ENCODE assay signal across 1 cellular context in genomic region chr9:136400038-136400834, GRCh38.
TF ChIP-seq lines count a peak whose summit lies in the region.

Gene SNAPC4 (minus strand): TSS chr9:136400170. CDS start chr9:136398428, 1,742 bp downstream.

TF ChIP-seq in HepG2, 621 proteins besides CTCF, POLR2A, EP300 and RAD21 (continued from another document and continues in another):
- TF ChIP-seq STAT6 (CRISPR knock-in tag; IDR thresholded peaks at IDR 0.05; ENCODE audit: borderline replicate concordance) (no peak), ZNF124 (CRISPR knock-in tag; IDR thresholded peaks at IDR 0.05) (no peak), ZNF484 (CRISPR knock-in tag; IDR thresholded peaks at IDR 0.05; ENCODE audit: borderline replicate concordance, low read depth) (no peak), NCOA2 (CRISPR knock-in tag; IDR thresholded peaks at IDR 0.05) (no peak), KAT2B (IDR thresholded peaks at IDR 0.05; ENCODE audit: borderline replicate concordance, low read depth, low read length) (no peak), RFX1 (IDR thresholded peaks at IDR 0.05) (peak; percentile 85), PHF8 (CRISPR knock-in tag; IDR thresholded peaks at IDR 0.05) (peak; percentile 78), SIX1 (CRISPR knock-in tag; IDR thresholded peaks at IDR 0.05; ENCODE audit: borderline replicate concordance) (no peak), THAP9 (CRISPR knock-in tag; IDR thresholded peaks at IDR 0.05; ENCODE audit: borderline replicate concordance) (0 out of 2 replicates have a peak, but pooled peaks have one; percentile 25), ESRRA (CRISPR knock-in tag; IDR thresholded peaks at IDR 0.05; ENCODE audit: low read depth) (no peak), REXO4 (CRISPR knock-in tag; IDR thresholded peaks at IDR 0.05; ENCODE audit: borderline replicate concordance) (no peak; the same call in 1 of the 2 replicates), MED1 (CRISPR knock-in tag; IDR thresholded peaks at IDR 0.05) (peak; percentile 58), ZNF83 (CRISPR knock-in tag; IDR thresholded peaks at IDR 0.05; ENCODE audit: borderline replicate concordance) (0 out of 2 replicates have a peak, but pooled peaks have one; percentile 13), ZNF333 (CRISPR knock-in tag; IDR thresholded peaks at IDR 0.05; ENCODE audit: borderline replicate concordance) (no peak), WIZ (CRISPR knock-in tag; IDR thresholded peaks at IDR 0.05) (no peak; the same call in 1 of the 2 replicates), GTF3A (CRISPR knock-in tag; conservative IDR thresholded peaks at IDR 0.05) (no peak; the same call in 1 of the 2 replicates), ERF (CRISPR knock-in tag; IDR thresholded peaks at IDR 0.05) (peak; percentile 62), ZNF431 (CRISPR knock-in tag; IDR thresholded peaks at IDR 0.05; ENCODE audit: borderline replicate concordance, low read depth) (no peak), PHF20 (CRISPR knock-in tag; IDR thresholded peaks at IDR 0.05) (peak; percentile 89), PAX8 (CRISPR knock-in tag; IDR thresholded peaks at IDR 0.05; ENCODE audit: borderline replicate concordance) (no peak), KDM1A (CRISPR knock-in tag; IDR thresholded peaks at IDR 0.05) (no peak), ZNF224 (CRISPR knock-in tag; IDR thresholded peaks at IDR 0.05) (no peak), ZBTB39 (CRISPR knock-in tag; IDR thresholded peaks at IDR 0.05) (0 out of 2 replicates have a peak, but pooled peaks have one; percentile 52), ZSCAN30 (CRISPR knock-in tag; IDR thresholded peaks at IDR 0.05) (no peak), KDM4B (CRISPR knock-in tag; IDR thresholded peaks at IDR 0.05) (no peak), ATF1 (CRISPR knock-in tag; IDR thresholded peaks at IDR 0.05) (no peak), IRF2 (CRISPR knock-in tag; IDR thresholded peaks at IDR 0.05) (no peak; the same call in 1 of the 2 replicates), ZNF543 (CRISPR knock-in tag; IDR thresholded peaks at IDR 0.05) (no peak), RNF2 (conservative IDR thresholded peaks at IDR 0.05; ENCODE audit: low read depth) (peak; percentile 56; the same call in 1 of the 2 replicates), ZNF75D (CRISPR knock-in tag; IDR thresholded peaks at IDR 0.05; ENCODE audit: borderline replicate concordance) (no peak), CBX5 (CRISPR knock-in tag; IDR thresholded peaks at IDR 0.05; ENCODE audit: borderline replicate concordance) (no peak), ZBED4 (CRISPR knock-in tag; IDR thresholded peaks at IDR 0.05; ENCODE audit: borderline replicate concordance) (0 out of 2 replicates have a peak, but pooled peaks have one; percentile 28), TP53 (CRISPR knock-in tag; conservative IDR thresholded peaks at IDR 0.05) (no peak), XBP1 (CRISPR knock-in tag; IDR thresholded peaks at IDR 0.05) (no peak), ZBTB33 (CRISPR knock-in tag; IDR thresholded peaks at IDR 0.05) (no peak), FOXM1 (CRISPR knock-in tag; IDR thresholded peaks at IDR 0.05) (no peak), PATZ1 (CRISPR knock-in tag; IDR thresholded peaks at IDR 0.05) (no peak; the same call in 1 of the 2 replicates), E2F2 (CRISPR knock-in tag; IDR thresholded peaks at IDR 0.05; ENCODE audit: borderline replicate concordance) (peak; percentile 29; the same call in 1 of the 2 replicates), TARDBP (CRISPR knock-in tag; IDR thresholded peaks at IDR 0.05) (peak; percentile 95), SYNCRIP (IDR thresholded peaks at IDR 0.05; ENCODE audit: insufficient read depth, low read depth, low read length) (no peak), SP5 (CRISPR knock-in tag; IDR thresholded peaks at IDR 0.05; ENCODE audit: borderline replicate concordance, low read depth) (0 out of 2 replicates have a peak, but pooled peaks have one; percentile 13), NFE2 (CRISPR knock-in tag; IDR thresholded peaks at IDR 0.05) (no peak), ZMYM2 (CRISPR knock-in tag; IDR thresholded peaks at IDR 0.05) (no peak), ZNF362 (CRISPR knock-in tag; IDR thresholded peaks at IDR 0.05; ENCODE audit: borderline replicate concordance) (no peak), ZFYVE20 (CRISPR knock-in tag; IDR thresholded peaks at IDR 0.05; ENCODE audit: borderline replicate concordance, low read depth) (no peak), KDM5B (CRISPR knock-in tag; IDR thresholded peaks at IDR 0.05; ENCODE audit: borderline replicate concordance) (no peak; the same call in 1 of the 2 replicates), TOE1 (CRISPR knock-in tag; IDR thresholded peaks at IDR 0.05) (no peak)
